1 cellular context compared by ENCODE assay signal in the genomic region with DNA sequence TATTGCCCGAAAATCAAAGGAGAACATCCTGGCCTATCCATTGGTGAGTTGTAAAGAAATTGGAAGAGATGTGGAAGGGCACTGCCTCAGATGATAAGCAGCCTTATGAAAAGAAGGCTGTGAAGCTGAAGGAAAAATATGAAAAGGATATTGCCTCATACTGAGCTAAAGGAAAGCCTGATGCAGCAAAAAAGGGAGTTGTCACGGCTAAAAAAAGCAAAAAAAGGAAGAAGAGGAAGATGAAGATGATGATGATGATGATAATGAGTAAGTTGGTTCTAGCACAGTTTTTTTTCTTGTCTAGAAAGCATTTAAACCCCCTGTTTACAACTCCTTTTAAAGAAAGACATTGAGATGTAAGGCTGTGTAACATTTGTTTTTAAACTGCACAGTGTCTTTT.
TF ChIP-seq lines count a peak whose summit lies in the region.

No MANE protein-coding gene starts in this region.

TF ChIP-seq in K562, 482 proteins besides CTCF, POLR2A, EP300 and RAD21 (continued from another document):
- TF ChIP-seq, protein P1, sequence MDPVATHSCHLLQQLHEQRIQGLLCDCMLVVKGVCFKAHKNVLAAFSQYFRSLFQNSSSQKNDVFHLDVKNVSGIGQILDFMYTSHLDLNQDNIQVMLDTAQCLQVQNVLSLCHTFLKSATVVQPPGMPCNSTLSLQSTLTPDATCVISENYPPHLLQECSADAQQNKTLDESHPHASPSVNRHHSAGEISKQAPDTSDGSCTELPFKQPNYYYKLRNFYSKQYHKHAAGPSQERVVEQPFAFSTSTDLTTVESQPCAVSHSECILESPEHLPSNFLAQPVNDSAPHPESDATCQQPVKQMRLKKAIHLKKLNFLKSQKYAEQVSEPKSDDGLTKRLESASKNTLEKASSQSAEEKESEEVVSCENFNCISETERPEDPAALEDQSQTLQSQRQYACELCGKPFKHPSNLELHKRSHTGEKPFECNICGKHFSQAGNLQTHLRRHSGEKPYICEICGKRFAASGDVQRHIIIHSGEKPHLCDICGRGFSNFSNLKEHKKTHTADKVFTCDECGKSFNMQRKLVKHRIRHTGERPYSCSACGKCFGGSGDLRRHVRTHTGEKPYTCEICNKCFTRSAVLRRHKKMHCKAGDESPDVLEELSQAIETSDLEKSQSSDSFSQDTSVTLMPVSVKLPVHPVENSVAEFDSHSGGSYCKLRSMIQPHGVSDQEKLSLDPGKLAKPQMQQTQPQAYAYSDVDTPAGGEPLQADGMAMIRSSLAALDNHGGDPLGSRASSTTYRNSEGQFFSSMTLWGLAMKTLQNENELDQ (CRISPR knock-in tag; IDR thresholded peaks at IDR 0.05; ENCODE audit: borderline replicate concordance), result no peak
- TF ChIP-seq KDM2B (CRISPR knock-in tag; IDR thresholded peaks at IDR 0.05) (no peak), C11orf30 (IDR thresholded peaks at IDR 0.05; ENCODE audit: low read depth) (0 out of 2 replicates have a peak, but pooled peaks have one; percentile 4), KAT7 (CRISPR knock-in tag; IDR thresholded peaks at IDR 0.05; ENCODE audit: borderline replicate concordance) (no peak), PCBP1 (IDR thresholded peaks at IDR 0.05; ENCODE audit: low read depth, low read length, poor library complexity, severe bottlenecking) (no peak), HNRNPL (IDR thresholded peaks at IDR 0.05; ENCODE audit: low read depth, low read length) (no peak), MAFG (tag; conservative IDR thresholded peaks at IDR 0.05) (peak; percentile 33; the same call in 1 of the 2 replicates), FOXP1 (CRISPR knock-in tag; IDR thresholded peaks at IDR 0.05) (no peak), ZNF316 (IDR thresholded peaks at IDR 0.05) (peak; percentile 22; the same call in 1 of the 2 replicates)
- TF ChIP-seq, protein P2, sequence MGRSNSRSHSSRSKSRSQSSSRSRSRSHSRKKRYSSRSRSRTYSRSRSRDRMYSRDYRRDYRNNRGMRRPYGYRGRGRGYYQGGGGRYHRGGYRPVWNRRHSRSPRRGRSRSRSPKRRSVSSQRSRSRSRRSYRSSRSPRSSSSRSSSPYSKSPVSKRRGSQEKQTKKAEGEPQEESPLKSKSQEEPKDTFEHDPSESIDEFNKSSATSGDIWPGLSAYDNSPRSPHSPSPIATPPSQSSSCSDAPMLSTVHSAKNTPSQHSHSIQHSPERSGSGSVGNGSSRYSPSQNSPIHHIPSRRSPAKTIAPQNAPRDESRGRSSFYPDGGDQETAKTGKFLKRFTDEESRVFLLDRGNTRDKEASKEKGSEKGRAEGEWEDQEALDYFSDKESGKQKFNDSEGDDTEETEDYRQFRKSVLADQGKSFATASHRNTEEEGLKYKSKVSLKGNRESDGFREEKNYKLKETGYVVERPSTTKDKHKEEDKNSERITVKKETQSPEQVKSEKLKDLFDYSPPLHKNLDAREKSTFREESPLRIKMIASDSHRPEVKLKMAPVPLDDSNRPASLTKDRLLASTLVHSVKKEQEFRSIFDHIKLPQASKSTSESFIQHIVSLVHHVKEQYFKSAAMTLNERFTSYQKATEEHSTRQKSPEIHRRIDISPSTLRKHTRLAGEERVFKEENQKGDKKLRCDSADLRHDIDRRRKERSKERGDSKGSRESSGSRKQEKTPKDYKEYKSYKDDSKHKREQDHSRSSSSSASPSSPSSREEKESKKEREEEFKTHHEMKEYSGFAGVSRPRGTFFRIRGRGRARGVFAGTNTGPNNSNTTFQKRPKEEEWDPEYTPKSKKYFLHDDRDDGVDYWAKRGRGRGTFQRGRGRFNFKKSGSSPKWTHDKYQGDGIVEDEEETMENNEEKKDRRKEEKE (IDR thresholded peaks at IDR 0.05; ENCODE audit: borderline replicate concordance in 1 of 2, control insufficient read depth in 1 of 2, low read depth in 2 of 2, low read length in 1 of 2), result no peak
- TF ChIP-seq, protein P3, sequence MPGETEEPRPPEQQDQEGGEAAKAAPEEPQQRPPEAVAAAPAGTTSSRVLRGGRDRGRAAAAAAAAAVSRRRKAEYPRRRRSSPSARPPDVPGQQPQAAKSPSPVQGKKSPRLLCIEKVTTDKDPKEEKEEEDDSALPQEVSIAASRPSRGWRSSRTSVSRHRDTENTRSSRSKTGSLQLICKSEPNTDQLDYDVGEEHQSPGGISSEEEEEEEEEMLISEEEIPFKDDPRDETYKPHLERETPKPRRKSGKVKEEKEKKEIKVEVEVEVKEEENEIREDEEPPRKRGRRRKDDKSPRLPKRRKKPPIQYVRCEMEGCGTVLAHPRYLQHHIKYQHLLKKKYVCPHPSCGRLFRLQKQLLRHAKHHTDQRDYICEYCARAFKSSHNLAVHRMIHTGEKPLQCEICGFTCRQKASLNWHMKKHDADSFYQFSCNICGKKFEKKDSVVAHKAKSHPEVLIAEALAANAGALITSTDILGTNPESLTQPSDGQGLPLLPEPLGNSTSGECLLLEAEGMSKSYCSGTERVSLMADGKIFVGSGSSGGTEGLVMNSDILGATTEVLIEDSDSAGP (CRISPR knock-in tag; IDR thresholded peaks at IDR 0.05), result no peak
